1 cellular context compared by ENCODE assay signal in the genomic region with DNA sequence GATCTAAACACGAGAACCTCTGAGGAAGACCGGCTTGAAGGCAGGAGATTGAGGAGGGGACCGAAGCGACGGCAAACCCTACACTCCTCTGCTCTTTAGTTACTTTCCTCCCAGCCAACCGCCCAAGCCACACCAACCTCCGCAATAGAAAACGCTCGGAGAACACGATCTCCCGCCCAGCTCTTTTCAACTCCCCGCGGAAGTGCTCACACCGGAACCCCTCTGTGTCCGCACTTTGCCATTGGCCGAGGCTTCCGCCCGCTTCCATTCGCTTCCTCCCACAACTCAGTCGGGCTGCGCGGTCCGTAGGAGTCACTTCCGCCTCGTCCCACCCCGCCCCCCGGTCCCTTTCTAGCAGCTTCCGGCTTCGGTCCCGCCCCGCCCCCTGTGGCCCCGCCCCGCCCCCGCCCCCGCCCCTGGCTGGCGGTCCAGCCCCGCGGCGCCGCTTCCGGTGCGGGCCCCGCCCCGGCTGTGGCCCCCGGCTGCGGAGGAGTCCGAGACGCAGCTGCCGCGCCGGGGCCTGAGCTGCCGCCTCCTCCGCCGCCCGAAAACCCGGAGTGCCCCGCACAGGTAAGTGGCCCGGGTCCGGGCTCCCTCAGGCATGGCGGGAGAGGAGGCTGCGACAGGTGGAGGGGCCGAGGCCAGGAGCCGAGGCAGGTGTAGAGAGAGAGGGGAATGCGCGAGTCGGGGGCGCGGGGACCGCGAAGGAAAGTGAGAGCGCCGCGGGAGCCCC.
TF ChIP-seq lines count a peak whose summit lies in the region.

A gene with protein sequence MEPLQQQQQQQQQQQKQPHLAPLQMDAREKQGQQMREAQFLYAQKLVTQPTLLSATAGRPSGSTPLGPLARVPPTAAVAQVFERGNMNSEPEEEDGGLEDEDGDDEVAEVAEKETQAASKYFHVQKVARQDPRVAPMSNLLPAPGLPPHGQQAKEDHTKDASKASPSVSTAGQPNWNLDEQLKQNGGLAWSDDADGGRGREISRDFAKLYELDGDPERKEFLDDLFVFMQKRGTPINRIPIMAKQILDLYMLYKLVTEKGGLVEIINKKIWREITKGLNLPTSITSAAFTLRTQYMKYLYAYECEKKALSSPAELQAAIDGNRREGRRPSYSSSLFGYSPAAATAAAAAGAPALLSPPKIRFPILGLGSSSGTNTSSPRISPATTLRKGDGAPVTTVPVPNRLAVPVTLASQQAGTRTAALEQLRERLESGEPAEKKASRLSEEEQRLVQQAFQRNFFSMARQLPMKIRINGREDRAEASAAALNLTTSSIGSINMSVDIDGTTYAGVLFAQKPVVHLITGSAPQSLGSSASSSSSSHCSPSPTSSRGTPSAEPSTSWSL (plus strand): TSS at position 460 of the 733 bp plus-strand sequence. CDS start 2,717 bp downstream, outside the sequence.

TF ChIP-seq in HepG2, 621 proteins besides CTCF, POLR2A, EP300 and RAD21 (continued from another document and continues in another):
- TF ChIP-seq, protein P1, sequence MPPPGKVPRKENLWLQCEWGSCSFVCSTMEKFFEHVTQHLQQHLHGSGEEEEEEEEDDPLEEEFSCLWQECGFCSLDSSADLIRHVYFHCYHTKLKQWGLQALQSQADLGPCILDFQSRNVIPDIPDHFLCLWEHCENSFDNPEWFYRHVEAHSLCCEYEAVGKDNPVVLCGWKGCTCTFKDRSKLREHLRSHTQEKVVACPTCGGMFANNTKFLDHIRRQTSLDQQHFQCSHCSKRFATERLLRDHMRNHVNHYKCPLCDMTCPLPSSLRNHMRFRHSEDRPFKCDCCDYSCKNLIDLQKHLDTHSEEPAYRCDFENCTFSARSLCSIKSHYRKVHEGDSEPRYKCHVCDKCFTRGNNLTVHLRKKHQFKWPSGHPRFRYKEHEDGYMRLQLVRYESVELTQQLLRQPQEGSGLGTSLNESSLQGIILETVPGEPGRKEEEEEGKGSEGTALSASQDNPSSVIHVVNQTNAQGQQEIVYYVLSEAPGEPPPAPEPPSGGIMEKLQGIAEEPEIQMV (CRISPR knock-in tag; IDR thresholded peaks at IDR 0.05; ENCODE audit: low read depth): 0 out of 2 replicates have a peak, but pooled peaks have one; percentile 24
- TF ChIP-seq MAFF (IDR thresholded peaks at IDR 0.05; ENCODE audit: low read depth, low read length) (no peak), PHF21A (CRISPR knock-in tag; IDR thresholded peaks at IDR 0.05) (peak; percentile 34), ZNF33B (CRISPR knock-in tag; IDR thresholded peaks at IDR 0.05) (no peak), CCAR2 (optimal IDR thresholded peaks at IDR 0.05; ENCODE audit: low read depth, low read length) (no peak), ZFP36 (IDR thresholded peaks at IDR 0.05; ENCODE audit: borderline replicate concordance, low read depth, low read length, partially characterized antibody) (no peak), ZNF569 (CRISPR knock-in tag; IDR thresholded peaks at IDR 0.05; ENCODE audit: borderline replicate concordance) (no peak), HDAC1 (CRISPR knock-in tag; IDR thresholded peaks at IDR 0.05) (peak; percentile 92), ZNF264 (CRISPR knock-in tag; IDR thresholded peaks at IDR 0.05) (no peak), MAFG (CRISPR knock-in tag; IDR thresholded peaks at IDR 0.05) (no peak), TCF12 (IDR thresholded peaks at IDR 0.05) (no peak), TCF12 (CRISPR knock-in tag; IDR thresholded peaks at IDR 0.05) (no peak), KAT2B (IDR thresholded peaks at IDR 0.05; ENCODE audit: borderline replicate concordance, low read depth, low read length) (no peak), CREM (IDR thresholded peaks at IDR 0.05) (peak; percentile 68), CREM (CRISPR knock-in tag; IDR thresholded peaks at IDR 0.05) (no peak), ARID2 (CRISPR knock-in tag; IDR thresholded peaks at IDR 0.05; ENCODE audit: borderline replicate concordance) (no peak), BRD4 (CRISPR knock-in tag; IDR thresholded peaks at IDR 0.05) (no peak), NFYB (CRISPR knock-in tag; IDR thresholded peaks at IDR 0.05) (peak; percentile 89), ZSCAN9 (CRISPR knock-in tag; IDR thresholded peaks at IDR 0.05; ENCODE audit: borderline replicate concordance) (no peak), TGIF2 (CRISPR knock-in tag; IDR thresholded peaks at IDR 0.05) (0 out of 2 replicates have a peak, but pooled peaks have one; percentile 37)
- TF ChIP-seq, protein P2, sequence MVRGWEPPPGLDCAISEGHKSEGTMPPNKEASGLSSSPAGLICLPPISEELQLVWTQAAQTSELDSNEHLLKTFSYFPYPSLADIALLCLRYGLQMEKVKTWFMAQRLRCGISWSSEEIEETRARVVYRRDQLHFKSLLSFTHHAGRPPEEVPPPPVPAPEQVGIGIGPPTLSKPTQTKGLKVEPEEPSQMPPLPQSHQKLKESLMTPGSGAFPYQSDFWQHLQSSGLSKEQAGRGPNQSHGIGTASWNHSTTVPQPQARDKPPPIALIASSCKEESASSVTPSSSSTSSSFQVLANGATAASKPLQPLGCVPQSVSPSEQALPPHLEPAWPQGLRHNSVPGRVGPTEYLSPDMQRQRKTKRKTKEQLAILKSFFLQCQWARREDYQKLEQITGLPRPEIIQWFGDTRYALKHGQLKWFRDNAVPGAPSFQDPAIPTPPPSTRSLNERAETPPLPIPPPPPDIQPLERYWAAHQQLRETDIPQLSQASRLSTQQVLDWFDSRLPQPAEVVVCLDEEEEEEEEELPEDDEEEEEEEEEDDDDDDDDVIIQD (CRISPR knock-in tag; IDR thresholded peaks at IDR 0.05; ENCODE audit: low read depth): no peak
- TF ChIP-seq, protein P3, sequence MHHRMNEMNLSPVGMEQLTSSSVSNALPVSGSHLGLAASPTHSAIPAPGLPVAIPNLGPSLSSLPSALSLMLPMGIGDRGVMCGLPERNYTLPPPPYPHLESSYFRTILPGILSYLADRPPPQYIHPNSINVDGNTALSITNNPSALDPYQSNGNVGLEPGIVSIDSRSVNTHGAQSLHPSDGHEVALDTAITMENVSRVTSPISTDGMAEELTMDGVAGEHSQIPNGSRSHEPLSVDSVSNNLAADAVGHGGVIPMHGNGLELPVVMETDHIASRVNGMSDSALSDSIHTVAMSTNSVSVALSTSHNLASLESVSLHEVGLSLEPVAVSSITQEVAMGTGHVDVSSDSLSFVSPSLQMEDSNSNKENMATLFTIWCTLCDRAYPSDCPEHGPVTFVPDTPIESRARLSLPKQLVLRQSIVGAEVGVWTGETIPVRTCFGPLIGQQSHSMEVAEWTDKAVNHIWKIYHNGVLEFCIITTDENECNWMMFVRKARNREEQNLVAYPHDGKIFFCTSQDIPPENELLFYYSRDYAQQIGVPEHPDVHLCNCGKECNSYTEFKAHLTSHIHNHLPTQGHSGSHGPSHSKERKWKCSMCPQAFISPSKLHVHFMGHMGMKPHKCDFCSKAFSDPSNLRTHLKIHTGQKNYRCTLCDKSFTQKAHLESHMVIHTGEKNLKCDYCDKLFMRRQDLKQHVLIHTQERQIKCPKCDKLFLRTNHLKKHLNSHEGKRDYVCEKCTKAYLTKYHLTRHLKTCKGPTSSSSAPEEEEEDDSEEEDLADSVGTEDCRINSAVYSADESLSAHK (CRISPR knock-in tag; IDR thresholded peaks at IDR 0.05; ENCODE audit: borderline replicate concordance): no peak
- TF ChIP-seq, protein P4, sequence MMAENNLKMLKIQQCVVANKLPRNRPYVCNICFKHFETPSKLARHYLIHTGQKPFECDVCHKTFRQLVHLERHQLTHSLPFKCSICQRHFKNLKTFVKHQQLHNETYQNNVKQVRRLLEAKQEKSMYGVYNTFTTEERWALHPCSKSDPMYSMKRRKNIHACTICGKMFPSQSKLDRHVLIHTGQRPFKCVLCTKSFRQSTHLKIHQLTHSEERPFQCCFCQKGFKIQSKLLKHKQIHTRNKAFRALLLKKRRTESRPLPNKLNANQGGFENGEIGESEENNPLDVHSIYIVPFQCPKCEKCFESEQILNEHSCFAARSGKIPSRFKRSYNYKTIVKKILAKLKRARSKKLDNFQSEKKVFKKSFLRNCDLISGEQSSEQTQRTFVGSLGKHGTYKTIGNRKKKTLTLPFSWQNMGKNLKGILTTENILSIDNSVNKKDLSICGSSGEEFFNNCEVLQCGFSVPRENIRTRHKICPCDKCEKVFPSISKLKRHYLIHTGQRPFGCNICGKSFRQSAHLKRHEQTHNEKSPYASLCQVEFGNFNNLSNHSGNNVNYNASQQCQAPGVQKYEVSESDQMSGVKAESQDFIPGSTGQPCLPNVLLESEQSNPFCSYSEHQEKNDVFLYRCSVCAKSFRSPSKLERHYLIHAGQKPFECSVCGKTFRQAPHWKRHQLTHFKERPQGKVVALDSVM (CRISPR knock-in tag; IDR thresholded peaks at IDR 0.05): no peak
- TF ChIP-seq, protein P5, sequence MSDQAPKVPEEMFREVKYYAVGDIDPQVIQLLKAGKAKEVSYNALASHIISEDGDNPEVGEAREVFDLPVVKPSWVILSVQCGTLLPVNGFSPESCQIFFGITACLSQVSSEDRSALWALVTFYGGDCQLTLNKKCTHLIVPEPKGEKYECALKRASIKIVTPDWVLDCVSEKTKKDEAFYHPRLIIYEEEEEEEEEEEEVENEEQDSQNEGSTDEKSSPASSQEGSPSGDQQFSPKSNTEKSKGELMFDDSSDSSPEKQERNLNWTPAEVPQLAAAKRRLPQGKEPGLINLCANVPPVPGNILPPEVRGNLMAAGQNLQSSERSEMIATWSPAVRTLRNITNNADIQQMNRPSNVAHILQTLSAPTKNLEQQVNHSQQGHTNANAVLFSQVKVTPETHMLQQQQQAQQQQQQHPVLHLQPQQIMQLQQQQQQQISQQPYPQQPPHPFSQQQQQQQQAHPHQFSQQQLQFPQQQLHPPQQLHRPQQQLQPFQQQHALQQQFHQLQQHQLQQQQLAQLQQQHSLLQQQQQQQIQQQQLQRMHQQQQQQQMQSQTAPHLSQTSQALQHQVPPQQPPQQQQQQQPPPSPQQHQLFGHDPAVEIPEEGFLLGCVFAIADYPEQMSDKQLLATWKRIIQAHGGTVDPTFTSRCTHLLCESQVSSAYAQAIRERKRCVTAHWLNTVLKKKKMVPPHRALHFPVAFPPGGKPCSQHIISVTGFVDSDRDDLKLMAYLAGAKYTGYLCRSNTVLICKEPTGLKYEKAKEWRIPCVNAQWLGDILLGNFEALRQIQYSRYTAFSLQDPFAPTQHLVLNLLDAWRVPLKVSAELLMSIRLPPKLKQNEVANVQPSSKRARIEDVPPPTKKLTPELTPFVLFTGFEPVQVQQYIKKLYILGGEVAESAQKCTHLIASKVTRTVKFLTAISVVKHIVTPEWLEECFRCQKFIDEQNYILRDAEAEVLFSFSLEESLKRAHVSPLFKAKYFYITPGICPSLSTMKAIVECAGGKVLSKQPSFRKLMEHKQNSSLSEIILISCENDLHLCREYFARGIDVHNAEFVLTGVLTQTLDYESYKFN (CRISPR knock-in tag; conservative IDR thresholded peaks at IDR 0.05): no peak
- TF ChIP-seq, protein P6, sequence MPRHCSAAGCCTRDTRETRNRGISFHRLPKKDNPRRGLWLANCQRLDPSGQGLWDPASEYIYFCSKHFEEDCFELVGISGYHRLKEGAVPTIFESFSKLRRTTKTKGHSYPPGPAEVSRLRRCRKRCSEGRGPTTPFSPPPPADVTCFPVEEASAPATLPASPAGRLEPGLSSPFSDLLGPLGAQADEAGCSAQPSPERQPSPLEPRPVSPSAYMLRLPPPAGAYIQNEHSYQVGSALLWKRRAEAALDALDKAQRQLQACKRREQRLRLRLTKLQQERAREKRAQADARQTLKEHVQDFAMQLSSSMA (CRISPR knock-in tag; IDR thresholded peaks at IDR 0.05): no peak
- TF ChIP-seq, protein P7, sequence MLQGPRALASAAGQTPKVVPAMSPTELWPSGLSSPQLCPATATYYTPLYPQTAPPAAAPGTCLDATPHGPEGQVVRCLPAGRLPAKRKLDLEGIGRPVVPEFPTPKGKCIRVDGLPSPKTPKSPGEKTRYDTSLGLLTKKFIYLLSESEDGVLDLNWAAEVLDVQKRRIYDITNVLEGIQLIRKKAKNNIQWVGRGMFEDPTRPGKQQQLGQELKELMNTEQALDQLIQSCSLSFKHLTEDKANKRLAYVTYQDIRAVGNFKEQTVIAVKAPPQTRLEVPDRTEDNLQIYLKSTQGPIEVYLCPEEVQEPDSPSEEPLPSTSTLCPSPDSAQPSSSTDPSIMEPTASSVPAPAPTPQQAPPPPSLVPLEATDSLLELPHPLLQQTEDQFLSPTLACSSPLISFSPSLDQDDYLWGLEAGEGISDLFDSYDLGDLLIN (CRISPR knock-in tag; IDR thresholded peaks at IDR 0.05; ENCODE audit: borderline replicate concordance): no peak
- TF ChIP-seq, protein P8, sequence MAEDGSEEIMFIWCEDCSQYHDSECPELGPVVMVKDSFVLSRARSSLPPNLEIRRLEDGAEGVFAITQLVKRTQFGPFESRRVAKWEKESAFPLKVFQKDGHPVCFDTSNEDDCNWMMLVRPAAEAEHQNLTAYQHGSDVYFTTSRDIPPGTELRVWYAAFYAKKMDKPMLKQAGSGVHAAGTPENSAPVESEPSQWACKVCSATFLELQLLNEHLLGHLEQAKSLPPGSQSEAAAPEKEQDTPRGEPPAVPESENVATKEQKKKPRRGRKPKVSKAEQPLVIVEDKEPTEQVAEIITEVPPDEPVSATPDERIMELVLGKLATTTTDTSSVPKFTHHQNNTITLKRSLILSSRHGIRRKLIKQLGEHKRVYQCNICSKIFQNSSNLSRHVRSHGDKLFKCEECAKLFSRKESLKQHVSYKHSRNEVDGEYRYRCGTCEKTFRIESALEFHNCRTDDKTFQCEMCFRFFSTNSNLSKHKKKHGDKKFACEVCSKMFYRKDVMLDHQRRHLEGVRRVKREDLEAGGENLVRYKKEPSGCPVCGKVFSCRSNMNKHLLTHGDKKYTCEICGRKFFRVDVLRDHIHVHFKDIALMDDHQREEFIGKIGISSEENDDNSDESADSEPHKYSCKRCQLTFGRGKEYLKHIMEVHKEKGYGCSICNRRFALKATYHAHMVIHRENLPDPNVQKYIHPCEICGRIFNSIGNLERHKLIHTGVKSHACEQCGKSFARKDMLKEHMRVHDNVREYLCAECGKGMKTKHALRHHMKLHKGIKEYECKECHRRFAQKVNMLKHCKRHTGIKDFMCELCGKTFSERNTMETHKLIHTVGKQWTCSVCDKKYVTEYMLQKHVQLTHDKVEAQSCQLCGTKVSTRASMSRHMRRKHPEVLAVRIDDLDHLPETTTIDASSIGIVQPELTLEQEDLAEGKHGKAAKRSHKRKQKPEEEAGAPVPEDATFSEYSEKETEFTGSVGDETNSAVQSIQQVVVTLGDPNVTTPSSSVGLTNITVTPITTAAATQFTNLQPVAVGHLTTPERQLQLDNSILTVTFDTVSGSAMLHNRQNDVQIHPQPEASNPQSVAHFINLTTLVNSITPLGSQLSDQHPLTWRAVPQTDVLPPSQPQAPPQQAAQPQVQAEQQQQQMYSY (CRISPR knock-in tag; IDR thresholded peaks at IDR 0.05): peak; percentile 76
- TF ChIP-seq, protein P9, sequence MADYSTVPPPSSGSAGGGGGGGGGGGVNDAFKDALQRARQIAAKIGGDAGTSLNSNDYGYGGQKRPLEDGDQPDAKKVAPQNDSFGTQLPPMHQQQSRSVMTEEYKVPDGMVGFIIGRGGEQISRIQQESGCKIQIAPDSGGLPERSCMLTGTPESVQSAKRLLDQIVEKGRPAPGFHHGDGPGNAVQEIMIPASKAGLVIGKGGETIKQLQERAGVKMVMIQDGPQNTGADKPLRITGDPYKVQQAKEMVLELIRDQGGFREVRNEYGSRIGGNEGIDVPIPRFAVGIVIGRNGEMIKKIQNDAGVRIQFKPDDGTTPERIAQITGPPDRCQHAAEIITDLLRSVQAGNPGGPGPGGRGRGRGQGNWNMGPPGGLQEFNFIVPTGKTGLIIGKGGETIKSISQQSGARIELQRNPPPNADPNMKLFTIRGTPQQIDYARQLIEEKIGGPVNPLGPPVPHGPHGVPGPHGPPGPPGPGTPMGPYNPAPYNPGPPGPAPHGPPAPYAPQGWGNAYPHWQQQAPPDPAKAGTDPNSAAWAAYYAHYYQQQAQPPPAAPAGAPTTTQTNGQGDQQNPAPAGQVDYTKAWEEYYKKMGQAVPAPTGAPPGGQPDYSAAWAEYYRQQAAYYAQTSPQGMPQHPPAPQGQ (CRISPR knock-in tag; IDR thresholded peaks at IDR 0.05; ENCODE audit: borderline replicate concordance): no peak
